8 cellular contexts compared by ENCODE assay signal in genomic region chr17:82648165-82648668, GRCh38. TPM values are rescaled to one million over a fixed set of nuclear protein-coding genes. Genes with fewer than 3 reads are reported as not detected.
DNase-seq lines count a peak whose midpoint lies in the region; ATAC-seq and TF ChIP-seq lines count a peak whose summit lies in the region.

Gene WDR45B (minus strand): TSS chr17:82648444. CDS start chr17:82648340, 104 bp downstream.

- H3K36me3 ChIP-seq in WERI-Rb-1 (peaks cover 28% of the 10 kb centered on the region), breast epithelium (no peaks in the 10 kb centered on the region), iPS-20b (ENCODE audit: insufficient read depth, low read depth, low read length) (peaks cover 16% of the 10 kb centered on the region)

- TF ChIP-seq CTCF in WERI-Rb-1 (IDR thresholded peaks at IDR 0.05; ENCODE audit: low read depth, low read length) (no peak), breast epithelium (IDR thresholded peaks at IDR 0.05) (no peak)

- H3K9ac ChIP-seq in iPS-20b (ENCODE audit: low read depth, low read length): peak within 1 kb of the TSS; percentile 85

- ATAC-seq in GM18870 (IDR thresholded peaks at IDR 0.05; ENCODE audit: unreplicated experiment): peak; percentile 58
- ATAC-seq in HG03108 (IDR thresholded peaks at IDR 0.05; ENCODE audit: unreplicated experiment): peak; percentile 81

- peak within 1 kb of the TSS; percentile 95 for H3K4me3 ChIP-seq in WERI-Rb-1 (ENCODE audit: low read depth, low read length)
- peak within 1 kb of the TSS; percentile 90 to 100 (median 99) for H3K4me3 ChIP-seq in breast epithelium
- peak within 1 kb of the TSS; percentile 87 for H3K4me3 ChIP-seq in iPS-20b (ENCODE audit: low read length)
- peak within 1 kb of the TSS; percentile 75 to 100 (median 99) for H3K4me3 ChIP-seq in skin epidermis

- peak within 1 kb of the TSS; percentile 97 for H3K27ac ChIP-seq in WERI-Rb-1
- peak within 1 kb of the TSS; percentile 98 to 99 for H3K27ac ChIP-seq in breast epithelium
- no peak within 1 kb of the TSS for H3K27ac ChIP-seq in iPS-20b (ENCODE audit: low read length)
- H3K27ac ChIP-seq in skin epidermis: peak within 1 kb of the TSS; percentile 87 to 100 (median 97)

- intact Hi-C loops in breast epithelium (cut with DNase I; ENCODE audit: low total_unique reads): loop anchor here (1.0 kb wide), 1 partner anchor 33 kb away; no protein-coding TSS in a partner anchor

- H3K4me1 ChIP-seq in breast epithelium: peaks cover 5 to 7% of the 10 kb centered on the region in 2 donors
- H3K4me1 ChIP-seq in iPS-20b (ENCODE audit: insufficient read depth, low read length): peaks cover 4% of the 10 kb centered on the region; the same call in 1 of the 2 replicates

- peak; percentile 84 for DNase-seq in A172 (ENCODE audit: low spot score)
- peak; percentile 94 for DNase-seq in NCI-H2196 treated with DMSO at 0.1 percent for 48 hours (lab: John Stamatoyannopoulos, UW; ENCODE audit: unreplicated experiment)
- peak; percentile 97 for DNase-seq in WERI-Rb-1
- peak; percentile 90 to 93 for DNase-seq in breast epithelium (ENCODE audit: low spot score in 2 of 2)

- peak; percentile 89 for TF ChIP-seq POLR2A in breast epithelium (IDR thresholded peaks at IDR 0.05)

- no peaks in the 10 kb centered on the region for H3K27me3 ChIP-seq in WERI-Rb-1 (ENCODE audit: insufficient read depth, low read depth, severe bottlenecking)
- no peaks in the 10 kb centered on the region for H3K27me3 ChIP-seq in breast epithelium
- H3K27me3 ChIP-seq in iPS-20b (ENCODE audit: insufficient read depth, low read length): peaks cover 9% of the 10 kb centered on the region; the same call in 1 of the 2 replicates

- H3K9me3 ChIP-seq in WERI-Rb-1 (ENCODE audit: severe bottlenecking) (no peaks in the 10 kb centered on the region), breast epithelium (no peaks in the 10 kb centered on the region), iPS-20b (ENCODE audit: insufficient read depth, low read depth, low read length) (no peaks in the 10 kb centered on the region)

RNA-seq across cellular contexts. Expression of gene WDR45B, which starts in this region (rescaled TPM):
- total RNA-seq in A172 (2014; rRNA removed; shearing (Covaris generic)): 90.3 and 96.0 TPM in 2 replicates
- total RNA-seq in breast epithelium: 100 to 1,000 TPM in 1 of 3 donors, 10 to 100 TPM in 2; 74.2 to 118 (median 83.9) TPM
